ENCODE assay signal across 10 cellular contexts in genomic region chr9:18438300-18438925, GRCh38. TPM values are rescaled to one million over a fixed set of nuclear protein-coding genes. Genes with fewer than 3 reads are reported as not detected.
DNase-seq lines count a peak whose midpoint lies in the region; ATAC-seq and TF ChIP-seq lines count a peak whose summit lies in the region.
"Had no signal": no experiment of that assay in that cellular context is flagged by ENCODE, and none has a peak within 500 bp of the region (broad histone marks: within the 10 kb centered on the region; RNA-seq: fewer than 3 reads in every experiment).

No MANE protein-coding gene starts in this region.

- no peaks in the 10 kb centered on the region for H3K9me3 ChIP-seq in adrenal gland (replicated peaks in 1 of 3)

- no peaks in the 10 kb centered on the region for H3K36me3 ChIP-seq in adrenal gland (replicated peaks in 1 of 2)

- ATAC-seq in left cardiac atrium = peak; percentile 66 to 70
- ATAC-seq in activated T-helper 17 cell treated with anti-CD3 and anti-CD28 coated beads, Interleukin-2, amount 50 U/mL, for 72 hours (replicated peaks) = no peak
- ATAC-seq in GM18858 (IDR thresholded peaks at IDR 0.05; ENCODE audit: unreplicated experiment) = no peak

- H3K4me1 Mint-ChIP-seq in activated T-helper 17 cell treated with anti-CD3 and anti-CD28 coated beads, Interleukin-2, amount 50 U/mL, for 72 hours = peaks cover 3% of the 10 kb centered on the region

- TF ChIP-seq CTCF in adrenal gland (IDR thresholded peaks at IDR 0.05) = no peak

- intact Hi-C loops in adrenal gland (cut with DNase I) = no loop called here
- intact Hi-C loops in left cardiac atrium (cut with DNase I) = loop anchor here in 1 of 2 donors (10.0 kb wide), 1 partner anchor 586 kb away; no protein-coding TSS in a partner anchor

- H3K9me3 Mint-ChIP-seq in activated T-helper 17 cell treated with anti-CD3 and anti-CD28 coated beads, Interleukin-2, amount 50 U/mL, for 72 hours = no peaks in the 10 kb centered on the region
- H3K9me3 Mint-ChIP-seq: activated naive CD4-positive, alpha-beta T cell treated with anti-CD3 and anti-CD28 coated beads for 36 hours had no signal

- no peak overlapping the region for H3K27ac Mint-ChIP-seq in activated T-helper 17 cell treated with anti-CD3 and anti-CD28 coated beads, Interleukin-2, amount 50 U/mL, for 72 hours
- H3K27ac Mint-ChIP-seq: activated naive CD4-positive, alpha-beta T cell treated with anti-CD3 and anti-CD28 coated beads for 36 hours had no signal

- WGBS in adrenal gland, 4 donors = 31 to 41% (median 37%) methylated on average over 28 to 31 of the region's 31 CpGs

- no peak for TF ChIP-seq POLR2A in adrenal gland (IDR thresholded peaks at IDR 0.05)

- peaks cover 22 to 30% of the 10 kb centered on the region in 2 donors for H3K4me1 ChIP-seq in adrenal gland (replicated peaks in 1 of 2)

- peak overlapping the region in 4 of 5 donors; percentile 63 to 89 (median 81) for H3K27ac ChIP-seq in adrenal gland
- H3K27ac ChIP-seq: KMS-11 had no signal

- H3K36me3 Mint-ChIP-seq in activated T-helper 17 cell treated with anti-CD3 and anti-CD28 coated beads, Interleukin-2, amount 50 U/mL, for 72 hours (ENCODE audit: low read depth) = no peaks in the 10 kb centered on the region

- peak overlapping the region in 1 of 4 donors; percentile 46 for H3K4me3 ChIP-seq in adrenal gland

- DNase-seq in DMS53 (lab: John Stamatoyannopoulos, UW) = peak; percentile 54
- peak in 5 of 7 donors; percentile 20 to 55 (median 22) for DNase-seq in adrenal gland
- peak; percentile 45 for DNase-seq in left cardiac atrium
- DNase-seq in pons (ENCODE audit: low spot score) = peak; percentile 39
- no peak for DNase-seq in MV-4-11 (lab: John Stamatoyannopoulos, UW)
- DNase-seq in OCI-M1 (lab: John Stamatoyannopoulos, UW) = no peak
- DNase-seq: activated naive CD4-positive, alpha-beta T cell treated with anti-CD3 and anti-CD28 coated beads for 36 hours had no signal

- H3K27me3 Mint-ChIP-seq in activated T-helper 17 cell treated with anti-CD3 and anti-CD28 coated beads, Interleukin-2, amount 50 U/mL, for 72 hours = peaks cover 31% of the 10 kb centered on the region

- H3K4me3 Mint-ChIP-seq in activated T-helper 17 cell treated with anti-CD3 and anti-CD28 coated beads, Interleukin-2, amount 50 U/mL, for 72 hours = no peak overlapping the region
- H3K4me3 Mint-ChIP-seq: activated naive CD4-positive, alpha-beta T cell treated with anti-CD3 and anti-CD28 coated beads for 36 hours had no signal

- no peaks in the 10 kb centered on the region for H3K27me3 ChIP-seq in adrenal gland

RNA-seq across cellular contexts. Expression of gene ADAMTSL1, which starts 35.5 kb away (rescaled TPM):
- 10 to 100 TPM; 13.3 to 38.1 (median 27.1) TPM for total RNA-seq in adrenal gland
- polyA plus RNA-seq in adrenal gland = 1 to 10 TPM; 4.9 to 9.9 (median 8.0) TPM
- 1 to 10 TPM; 2.5 to 3.8 TPM for total RNA-seq in left cardiac atrium
- not detected for total RNA-seq in activated T-helper 17 cell treated with anti-CD3 and anti-CD28 coated beads, Interleukin-2, amount 50 U/mL, for 72 hours
- total RNA-seq: activated naive CD4-positive, alpha-beta T cell treated with anti-CD3 and anti-CD28 coated beads for 36 hours had no signal

Comparison
In these comparisons a context has a peak if more than half of its experiments do, and no peak if none do; other contexts are left out.
1. DNase-seq: peak in DMS53 (single experiment), adrenal gland (5 of 7), left cardiac atrium (single experiment) and pons (single experiment); none in MV-4-11 (single experiment) and OCI-M1 (single experiment).
2. ATAC-seq: peak in left cardiac atrium (2 of 2); none in activated T-helper 17 cell treated with anti-CD3 and anti-CD28 coated beads, Interleukin-2, amount 50 U/mL, for 72 hours (single experiment) and GM18858 (single experiment).